Comparison of ENCODE assay signal across 11 cellular contexts in the genomic region with DNA sequence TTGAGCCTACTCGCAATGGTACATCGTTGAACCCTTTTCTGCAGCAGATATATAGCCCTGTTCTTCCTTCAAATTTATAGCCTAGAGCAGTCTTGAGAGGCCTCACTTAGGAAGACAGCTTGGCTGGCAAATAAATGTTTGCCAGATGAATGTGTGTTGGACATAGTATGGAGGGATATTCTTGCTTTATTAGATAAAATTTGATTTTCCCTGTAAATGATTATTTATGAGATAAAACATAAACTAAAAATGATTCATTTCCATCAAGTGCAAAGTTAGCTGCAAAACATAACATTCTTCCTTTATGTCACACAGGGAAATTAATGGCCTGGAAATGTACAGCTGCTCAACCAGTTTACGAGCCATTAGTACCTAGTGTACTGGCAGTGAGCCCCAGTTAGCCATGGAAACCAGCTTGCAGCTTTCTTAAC.
DNase-seq lines count a peak whose midpoint lies in the region; ATAC-seq, FAIRE-seq and TF ChIP-seq lines count a peak whose summit lies in the region.
"Had no signal": no experiment of that assay in that cellular context is flagged by ENCODE, and none has a peak within 500 bp of the region (broad histone marks: within the 10 kb centered on the region; RNA-seq: fewer than 3 reads in every experiment).

No MANE protein-coding gene starts in this region.

- peaks cover 56 to 62% of the 10 kb centered on the region in 2 donors for H3K4me1 Mint-ChIP-seq in natural killer cell

- H3K27me3 ChIP-seq in K562 (ENCODE audit: control insufficient read depth in 2 of 2, insufficient read depth in 2 of 2, low read length in 2 of 2), result no peaks in the 10 kb centered on the region; a peak in 1 of 5 replicates
- no peaks in the 10 kb centered on the region for H3K27me3 ChIP-seq in trophoblast cell (ENCODE audit: insufficient read depth, low read length)

- H3K9me3 Mint-ChIP-seq in natural killer cell, result no peaks in the 10 kb centered on the region
- H3K9me3 Mint-ChIP-seq: naive thymus-derived CD8-positive, alpha-beta T cell had no signal

- no peak overlapping the region for H3K4me3 Mint-ChIP-seq in natural killer cell

- peaks cover 32 to 84% of the 10 kb centered on the region in 2 experiments for H3K4me1 ChIP-seq in K562 (replicated peaks in 1 of 2; ENCODE audit: control insufficient read depth in 2 of 2, insufficient read depth in 2 of 2, low read length in 2 of 2)
- peaks cover 16 to 34% of the 10 kb centered on the region in 2 experiments for H3K4me1 ChIP-seq in trophoblast cell (ENCODE audit: control insufficient read depth in 1 of 2, insufficient read depth in 2 of 2, low read length in 2 of 2)

- H3K36me3 Mint-ChIP-seq in natural killer cell, result no peaks in the 10 kb centered on the region
- H3K36me3 Mint-ChIP-seq: naive thymus-derived CD8-positive, alpha-beta T cell had no signal

- H3K36me3 ChIP-seq in K562 (ENCODE audit: control insufficient read depth, insufficient read depth, low read length) (no peaks in the 10 kb centered on the region; the same call in 1 of the 3 replicates), trophoblast cell (ENCODE audit: control insufficient read depth in 1 of 2, insufficient read depth in 2 of 2, low read length in 2 of 2) (no peaks in the 10 kb centered on the region)

- no peak overlapping the region for H2BK120ac ChIP-seq in trophoblast cell (ENCODE audit: insufficient read depth, low read length, poor library complexity)

- H3K27me3 Mint-ChIP-seq in natural killer cell (ENCODE audit: low read depth in 2 of 2), result no peaks in the 10 kb centered on the region
- H3K27me3 Mint-ChIP-seq: naive thymus-derived CD8-positive, alpha-beta T cell had no signal

- H4K20me1 ChIP-seq in K562 (replicated peaks; ENCODE audit: control insufficient read depth, insufficient read depth, low read length), result peaks cover 11% of the 10 kb centered on the region

- H3K4ac ChIP-seq in trophoblast cell (ENCODE audit: low read depth, low read length), result no peak overlapping the region

- TF ChIP-seq CTCF in K562 (IDR thresholded peaks at IDR 0.05 in 2 of 3, conservative IDR thresholded peaks at IDR 0.05 in 1 of 3; ENCODE audit: insufficient read depth in 2 of 3, low read depth in 1 of 3, low read length in 3 of 3), result no peak
- TF ChIP-seq CTCF in natural killer cell (IDR thresholded peaks at IDR 0.05), result no peak

- ATAC-seq in K562 (no peak), natural killer cell (no peak)
- ATAC-seq: naive thymus-derived CD8-positive, alpha-beta T cell had no signal

- DNase-seq in DMS53 (lab: John Stamatoyannopoulos, UW) (peak; percentile 31), DMS53 treated with DMSO at 0.1 percent for 48 hours (lab: John Stamatoyannopoulos, UW; ENCODE audit: unreplicated experiment) (no peak), NCI-H2081 (lab: John Stamatoyannopoulos, UW) (peak; percentile 67 to 94), K562 (ENCODE audit: extremely low read depth in 1 of 4, low spot score in 3 of 4) (no peak), trophoblast cell (peak; percentile 55 to 65), H4 (ENCODE audit: low spot score) (no peak), AG08395 (ENCODE audit: low spot score) (no peak), natural killer cell (no peak)
- DNase-seq: 8988T; activated gamma-delta T cell treated with Interleukin-2 at 50 U/mL for 16 hours; naive thymus-derived CD8-positive, alpha-beta T cell had no signal

- H3K27ac ChIP-seq in K562 (ENCODE audit: extremely low read depth, low read depth, low read length) (peak overlapping the region; percentile 44; the same call in 2 of the 3 replicates), trophoblast cell (ENCODE audit: low read depth, low read length) (no peak overlapping the region)

- H3K9ac ChIP-seq in K562 (ENCODE audit: insufficient read depth in 1 of 2, low read depth in 2 of 2, low read length in 2 of 2) (no peak overlapping the region), trophoblast cell (ENCODE audit: low read length) (no peak overlapping the region)

- H4K91ac ChIP-seq in trophoblast cell (ENCODE audit: low read depth, low read length), result no peak overlapping the region

- no peak overlapping the region for H2AK5ac ChIP-seq in trophoblast cell (ENCODE audit: low read length)

- H3K9me1 ChIP-seq in K562 (ENCODE audit: control insufficient read depth, insufficient read depth, low read length), result peaks cover 3% of the 10 kb centered on the region

- no peak for TF ChIP-seq POLR2A in K562 (conservative IDR thresholded peaks at IDR 0.05)

- POLR2A ChIA-PET in K562 (lab: Yijun Ruan, JAX), result interaction anchor here (1.0 to 4.0 kb wide), 5 partner anchors 9 to 75 kb away, joined by 3 to 16 read pairs (median 5); no protein-coding TSS in a partner anchor

- 73% methylated on average over 3 of the region's 3 CpGs for WGBS in K562 (ENCODE audit: insufficient coverage, low coverage, missing lambda C conversion rate)
- WGBS in trophoblast cell (ENCODE audit: extremely low coverage, insufficient coverage, insufficient read length), result no CpG with 5 or more reads among the region's 3 CpGs

- H3K27ac Mint-ChIP-seq in natural killer cell, result no peak overlapping the region

- no peak overlapping the region for H3K14ac ChIP-seq in trophoblast cell (ENCODE audit: low read length)

- H2BK12ac ChIP-seq in trophoblast cell (ENCODE audit: low read length), result no peak overlapping the region

- no peak for TF ChIP-seq RAD21 in K562 (CRISPR knock-in tag; conservative IDR thresholded peaks at IDR 0.05 in 1 of 2, IDR thresholded peaks at IDR 0.05 in 1 of 2)

- H4K8ac ChIP-seq in trophoblast cell (ENCODE audit: low read depth, low read length), result no peak overlapping the region

- no peak overlapping the region for H2BK5ac ChIP-seq in trophoblast cell (ENCODE audit: low read depth, low read length, poor library complexity)

- CTCF ChIA-PET in K562 (lab: Yijun Ruan, JAX; ENCODE audit: low intra/inter-chr PET ratio), result no interaction called here

- TF ChIP-seq EP300 in K562 (IDR thresholded peaks at IDR 0.05; ENCODE audit: low read length), result no peak

- no peak overlapping the region for H3K18ac ChIP-seq in trophoblast cell (ENCODE audit: low read length)

- peaks cover 2% of the 10 kb centered on the region for H3K79me1 ChIP-seq in trophoblast cell (ENCODE audit: low read length)

- no peak overlapping the region for H3K4me2 ChIP-seq in K562 (ENCODE audit: insufficient read depth, low read length)
- no peak overlapping the region for H3K4me2 ChIP-seq in trophoblast cell (ENCODE audit: low read length)

- no peak overlapping the region for H3K23ac ChIP-seq in trophoblast cell (ENCODE audit: low read length)

- no peak overlapping the region for H4K12ac ChIP-seq in trophoblast cell (ENCODE audit: low read depth, low read length)

- H3K9me3 ChIP-seq in K562 (replicated peaks; ENCODE audit: control insufficient read depth, insufficient read depth, low read depth, low read length) (no peaks in the 10 kb centered on the region), trophoblast cell (ENCODE audit: insufficient read depth, low read depth, low read length) (peaks cover 6% of the 10 kb centered on the region)

- intact Hi-C loops in K562 (cut with micrococcal nuclease) (loop anchor here (10.0 kb wide), 1 partner anchor 872 kb away; no protein-coding TSS in a partner anchor), natural killer cell (cut with micrococcal nuclease) (no loop called here)

- FAIRE-seq in K562 (lab: Jason Lieb, UNC), result no peak

- H3K79me2 ChIP-seq in K562 (ENCODE audit: control insufficient read depth, insufficient read depth, low read length), result peaks cover 96% of the 10 kb centered on the region
- H3K79me2 ChIP-seq in trophoblast cell (ENCODE audit: control insufficient read depth, insufficient read depth, low read length, poor library complexity), result peaks cover 2% of the 10 kb centered on the region

- H3K4me3 ChIP-seq in K562 (no peak overlapping the region), trophoblast cell (ENCODE audit: low read depth, low read length) (no peak overlapping the region)

- in situ Hi-C loops in K562 (cut with MboI), result no loop called here

- no TSS peak for BruUV-seq in K562 (replicated peaks; lab: Mats Ljungman, UMichigan)

- H2AFZ ChIP-seq in K562 (ENCODE audit: low read depth, low read length), result no peak overlapping the region
- H2AFZ ChIP-seq in trophoblast cell (ENCODE audit: insufficient read depth, low read length, poor library complexity), result no peak overlapping the region

TF ChIP-seq in K562, 482 proteins besides CTCF, POLR2A, EP300 and RAD21 (continues in another document):
- TF ChIP-seq JUND (IDR thresholded peaks at IDR 0.05; ENCODE audit: borderline replicate concordance, low read depth, low read length) (no peak), JUND (tag; IDR thresholded peaks at IDR 0.05; ENCODE audit: borderline replicate concordance, low read depth, low read length) (no peak), TAF7 (tag; IDR thresholded peaks at IDR 0.05) (no peak), ZFX (CRISPR knock-in tag; IDR thresholded peaks at IDR 0.05) (no peak), ESRRA (IDR thresholded peaks at IDR 0.05; ENCODE audit: borderline replicate concordance, low read depth) (no peak)
- TF ChIP-seq, protein P1, sequence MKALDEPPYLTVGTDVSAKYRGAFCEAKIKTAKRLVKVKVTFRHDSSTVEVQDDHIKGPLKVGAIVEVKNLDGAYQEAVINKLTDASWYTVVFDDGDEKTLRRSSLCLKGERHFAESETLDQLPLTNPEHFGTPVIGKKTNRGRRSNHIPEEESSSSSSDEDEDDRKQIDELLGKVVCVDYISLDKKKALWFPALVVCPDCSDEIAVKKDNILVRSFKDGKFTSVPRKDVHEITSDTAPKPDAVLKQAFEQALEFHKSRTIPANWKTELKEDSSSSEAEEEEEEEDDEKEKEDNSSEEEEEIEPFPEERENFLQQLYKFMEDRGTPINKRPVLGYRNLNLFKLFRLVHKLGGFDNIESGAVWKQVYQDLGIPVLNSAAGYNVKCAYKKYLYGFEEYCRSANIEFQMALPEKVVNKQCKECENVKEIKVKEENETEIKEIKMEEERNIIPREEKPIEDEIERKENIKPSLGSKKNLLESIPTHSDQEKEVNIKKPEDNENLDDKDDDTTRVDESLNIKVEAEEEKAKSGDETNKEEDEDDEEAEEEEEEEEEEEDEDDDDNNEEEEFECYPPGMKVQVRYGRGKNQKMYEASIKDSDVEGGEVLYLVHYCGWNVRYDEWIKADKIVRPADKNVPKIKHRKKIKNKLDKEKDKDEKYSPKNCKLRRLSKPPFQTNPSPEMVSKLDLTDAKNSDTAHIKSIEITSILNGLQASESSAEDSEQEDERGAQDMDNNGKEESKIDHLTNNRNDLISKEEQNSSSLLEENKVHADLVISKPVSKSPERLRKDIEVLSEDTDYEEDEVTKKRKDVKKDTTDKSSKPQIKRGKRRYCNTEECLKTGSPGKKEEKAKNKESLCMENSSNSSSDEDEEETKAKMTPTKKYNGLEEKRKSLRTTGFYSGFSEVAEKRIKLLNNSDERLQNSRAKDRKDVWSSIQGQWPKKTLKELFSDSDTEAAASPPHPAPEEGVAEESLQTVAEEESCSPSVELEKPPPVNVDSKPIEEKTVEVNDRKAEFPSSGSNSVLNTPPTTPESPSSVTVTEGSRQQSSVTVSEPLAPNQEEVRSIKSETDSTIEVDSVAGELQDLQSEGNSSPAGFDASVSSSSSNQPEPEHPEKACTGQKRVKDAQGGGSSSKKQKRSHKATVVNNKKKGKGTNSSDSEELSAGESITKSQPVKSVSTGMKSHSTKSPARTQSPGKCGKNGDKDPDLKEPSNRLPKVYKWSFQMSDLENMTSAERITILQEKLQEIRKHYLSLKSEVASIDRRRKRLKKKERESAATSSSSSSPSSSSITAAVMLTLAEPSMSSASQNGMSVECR (CRISPR knock-in tag; IDR thresholded peaks at IDR 0.05), result no peak

Comparison
In these comparisons a context has a peak if more than half of its experiments do, and no peak if none do; other contexts are left out.
1. DNase-seq: peak in DMS53 (single experiment), NCI-H2081 (2 of 2) and trophoblast cell (2 of 2); none in DMS53 treated with DMSO at 0.1 percent for 48 hours (single experiment), K562 (0 of 4), H4 (single experiment), AG08395 (single experiment) and natural killer cell (single experiment).